Comparison of ENCODE assay signal across 8 cellular contexts in genomic region chr20:62301773-62302340, GRCh38. TPM values are rescaled to one million over a fixed set of nuclear protein-coding genes. Genes with fewer than 3 reads are reported as not detected.
DNase-seq lines count a peak whose midpoint lies in the region; ATAC-seq, FAIRE-seq and TF ChIP-seq lines count a peak whose summit lies in the region.

No MANE protein-coding gene starts in this region.

- TF ChIP-seq POLR2A in HepG2 (IDR thresholded peaks at IDR 0.05; ENCODE audit: insufficient read depth in 1 of 2, low read depth in 2 of 2, low read length in 2 of 2): peak; percentile 51 to 68; a peak in 3 of 4 replicates

- H3K79me2 ChIP-seq in HepG2 (ENCODE audit: insufficient read depth, low read length): peaks cover 32% of the 10 kb centered on the region

- TF ChIP-seq CTCF in AG10803 (conservative IDR thresholded peaks at IDR 0.05; ENCODE audit: low read length) (peak; percentile 91), HepG2 (CRISPR knock-in tag; IDR thresholded peaks at IDR 0.05) (peak; percentile 100)

- DNase-seq in AG10803 (ENCODE audit: low read depth) (peak; percentile 93), NCI-H69 (lab: John Stamatoyannopoulos, UW) (peak; percentile 89), HepG2 (ENCODE audit: low spot score) (peak; percentile 100)
- DNase-seq in activated CD4-positive, alpha-beta T cell treated with anti-CD3 and anti-CD28 coated beads, Interleukin-2, amount 50 U/mL, for 1 hour: peak; percentile 84
- peak; percentile 78 for DNase-seq in stimulated activated CD4-positive, alpha-beta T cell treated with anti-CD3 and anti-CD28 coated beads, Interleukin-2, amount 100 ng/mL, for 4 hours (ENCODE audit: low read depth)

- no peaks in the 10 kb centered on the region for H3K9me3 ChIP-seq in HepG2 (ENCODE audit: low read length)

- H3K36me3 Mint-ChIP-seq in dendritic cell treated with granulocyte-macrophage colony-stimulating factor and Interleukin-4, amounts not matched to agents 40 ng/mL and 50 ng/mL, for 4 days (ENCODE audit: low read depth): peaks cover 67% of the 10 kb centered on the region

- peak overlapping the region; percentile 78 for H3K4me3 ChIP-seq in AG10803 (ENCODE audit: low read length)
- peak overlapping the region; percentile 74 to 93 (median 85) for H3K4me3 ChIP-seq in HepG2 (replicated peaks in 1 of 3; ENCODE audit: insufficient read depth in 1 of 3, low read depth in 2 of 3, low read length in 3 of 3)

- H3K9me3 Mint-ChIP-seq in dendritic cell treated with granulocyte-macrophage colony-stimulating factor and Interleukin-4, amounts not matched to agents 40 ng/mL and 50 ng/mL, for 4 days: no peaks in the 10 kb centered on the region

- peaks cover 11 to 25% of the 10 kb centered on the region in 2 experiments for H3K36me3 ChIP-seq in HepG2 (replicated peaks in 1 of 2; ENCODE audit: control insufficient read depth in 1 of 2, insufficient read depth in 2 of 2, low read length in 2 of 2)

- BruUV-seq in HepG2 (replicated peaks; lab: Mats Ljungman, UMichigan): no TSS peak

- CTCF ChIA-PET in HepG2 (lab: Yijun Ruan, JAX; ENCODE audit: low intra/inter-chr PET ratio, low total read pairs): interaction anchor here (1.3 to 6.1 kb wide), 7 partner anchors 67 to 195 kb away, joined by 4 to 73 read pairs (median 11); partner anchors contain the start of gene RPS21

- POLR2A ChIA-PET in HepG2 (lab: Yijun Ruan, JAX): interaction anchor here (0.7 to 8.3 kb wide), 9 partner anchors 66 to 110 kb away, joined by 3 to 187 read pairs (median 7); partner anchors contain the start of genes LAMA5 and RPS21

- H3K4me3 Mint-ChIP-seq in dendritic cell treated with granulocyte-macrophage colony-stimulating factor and Interleukin-4, amounts not matched to agents 40 ng/mL and 50 ng/mL, for 4 days: peak overlapping the region; percentile 92

- FAIRE-seq in HepG2 (lab: Jason Lieb, UNC): peak; percentile 88

- H3K4me1 Mint-ChIP-seq in dendritic cell treated with granulocyte-macrophage colony-stimulating factor and Interleukin-4, amounts not matched to agents 40 ng/mL and 50 ng/mL, for 4 days (ENCODE audit: low read depth): peaks cover 38% of the 10 kb centered on the region

- H3K9ac ChIP-seq in HepG2 (ENCODE audit: insufficient read depth, low read depth, low read length): peak overlapping the region; percentile 89

- peak overlapping the region; percentile 99 for H3K27ac Mint-ChIP-seq in dendritic cell treated with granulocyte-macrophage colony-stimulating factor and Interleukin-4, amounts not matched to agents 40 ng/mL and 50 ng/mL, for 4 days

- intact Hi-C loops in dendritic cell treated with granulocyte-macrophage colony-stimulating factor and Interleukin-4, amounts not matched to agents 40 ng/mL and 50 ng/mL, for 4 days (cut with micrococcal nuclease): loop anchor here (1.0 to 5.0 kb wide), 5 partner anchors 65 to 490 kb away; partner anchors contain the start of genes MTG2 and OSBPL2
- intact Hi-C loops in HepG2 (cut with micrococcal nuclease; ENCODE audit: unreplicated experiment): loop anchor here (1.0 kb wide), 2 partner anchors 74 to 80 kb away; no protein-coding TSS in a partner anchor

- H4K20me1 ChIP-seq in HepG2 (ENCODE audit: insufficient read depth, low read length): peaks cover 25% of the 10 kb centered on the region

- H3K27ac ChIP-seq in HepG2 (ENCODE audit: extremely low read length, insufficient read depth, low read length): peak overlapping the region; percentile 97

- H2AFZ ChIP-seq in HepG2 (ENCODE audit: low read length): no peak overlapping the region

- peak overlapping the region; percentile 95 for H3K4me2 ChIP-seq in HepG2 (ENCODE audit: low read depth, low read length)

- in situ Hi-C loops in HepG2 (cut with HindIII; ENCODE audit: extremely low pct_ligation_motif_present, low pct_unique_long_range_greater_than_20kb): loop anchor here (5.0 kb wide), 1 partner anchor 65 kb away; the partner anchor contains the start of gene LAMA5

- no peaks in the 10 kb centered on the region for H3K27me3 Mint-ChIP-seq in dendritic cell treated with granulocyte-macrophage colony-stimulating factor and Interleukin-4, amounts not matched to agents 40 ng/mL and 50 ng/mL, for 4 days

- WGBS in HepG2 (ENCODE audit: low lambda C conversion rate): 3% methylated on average over 24 of the region's 24 CpGs

- H3K4me1 ChIP-seq in HepG2 (ENCODE audit: insufficient read depth, low read length): peaks cover 55% of the 10 kb centered on the region

- ATAC-seq in GM19324 (IDR thresholded peaks at IDR 0.05; ENCODE audit: low FRiP score, unreplicated experiment) (peak; percentile 18), HG03520 (IDR thresholded peaks at IDR 0.05; ENCODE audit: unreplicated experiment) (peak; percentile 31), HepG2 (peak; percentile 52)

- TF ChIP-seq EP300 in HepG2 (IDR thresholded peaks at IDR 0.05; ENCODE audit: low read depth in 2 of 2, low read length in 2 of 2) (peak; percentile 48 to 89; a peak in 3 of 4 replicates), HepG2 (CRISPR knock-in tag; IDR thresholded peaks at IDR 0.05; ENCODE audit: borderline replicate concordance) (peak; percentile 67; the same call in 1 of the 2 replicates)

- H3K27me3 ChIP-seq in HepG2 (ENCODE audit: control insufficient read depth in 1 of 2, insufficient read depth in 2 of 2, low read length in 2 of 2): no peaks in the 10 kb centered on the region; a peak in 1 of 5 replicates

- TF ChIP-seq RAD21 in HepG2 (CRISPR knock-in tag; IDR thresholded peaks at IDR 0.05): peak; percentile 99

TF ChIP-seq in HepG2, 621 proteins besides CTCF, POLR2A, EP300 and RAD21 (continues in another document):
- TF ChIP-seq ZNF20 (CRISPR knock-in tag; IDR thresholded peaks at IDR 0.05): no peak
- TF ChIP-seq, protein P1, sequence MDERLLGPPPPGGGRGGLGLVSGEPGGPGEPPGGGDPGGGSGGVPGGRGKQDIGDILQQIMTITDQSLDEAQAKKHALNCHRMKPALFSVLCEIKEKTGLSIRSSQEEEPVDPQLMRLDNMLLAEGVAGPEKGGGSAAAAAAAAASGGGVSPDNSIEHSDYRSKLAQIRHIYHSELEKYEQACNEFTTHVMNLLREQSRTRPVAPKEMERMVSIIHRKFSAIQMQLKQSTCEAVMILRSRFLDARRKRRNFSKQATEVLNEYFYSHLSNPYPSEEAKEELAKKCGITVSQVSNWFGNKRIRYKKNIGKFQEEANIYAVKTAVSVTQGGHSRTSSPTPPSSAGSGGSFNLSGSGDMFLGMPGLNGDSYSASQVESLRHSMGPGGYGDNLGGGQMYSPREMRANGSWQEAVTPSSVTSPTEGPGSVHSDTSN (CRISPR knock-in tag; IDR thresholded peaks at IDR 0.05): no peak
- peak; percentile 88; the same call in 1 of the 2 replicates for TF ChIP-seq TSC22D2 (CRISPR knock-in tag; IDR thresholded peaks at IDR 0.05; ENCODE audit: borderline replicate concordance)
- no peak; the same call in 1 of the 2 replicates for TF ChIP-seq ZNF224 (CRISPR knock-in tag; IDR thresholded peaks at IDR 0.05)
- peak; percentile 85 for TF ChIP-seq ZNF230 (CRISPR knock-in tag; IDR thresholded peaks at IDR 0.05)
- no peak for TF ChIP-seq SP1 (IDR thresholded peaks at IDR 0.05)
- peak; percentile 78 for TF ChIP-seq SP1 (CRISPR knock-in tag; IDR thresholded peaks at IDR 0.05)
- TF ChIP-seq ZNF841 (CRISPR knock-in tag; IDR thresholded peaks at IDR 0.05; ENCODE audit: borderline replicate concordance): no peak
- TF ChIP-seq XBP1 (CRISPR knock-in tag; IDR thresholded peaks at IDR 0.05): peak; percentile 59; the same call in 1 of the 2 replicates
- TF ChIP-seq, protein P2, sequence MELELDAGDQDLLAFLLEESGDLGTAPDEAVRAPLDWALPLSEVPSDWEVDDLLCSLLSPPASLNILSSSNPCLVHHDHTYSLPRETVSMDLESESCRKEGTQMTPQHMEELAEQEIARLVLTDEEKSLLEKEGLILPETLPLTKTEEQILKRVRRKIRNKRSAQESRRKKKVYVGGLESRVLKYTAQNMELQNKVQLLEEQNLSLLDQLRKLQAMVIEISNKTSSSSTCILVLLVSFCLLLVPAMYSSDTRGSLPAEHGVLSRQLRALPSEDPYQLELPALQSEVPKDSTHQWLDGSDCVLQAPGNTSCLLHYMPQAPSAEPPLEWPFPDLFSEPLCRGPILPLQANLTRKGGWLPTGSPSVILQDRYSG (CRISPR knock-in tag; IDR thresholded peaks at IDR 0.05): 0 out of 2 replicates have a peak, but pooled peaks have one; percentile 46
- no peak for TF ChIP-seq ZNF326 (CRISPR knock-in tag; IDR thresholded peaks at IDR 0.05; ENCODE audit: borderline replicate concordance)
- TF ChIP-seq SNAI1 (CRISPR knock-in tag; IDR thresholded peaks at IDR 0.05; ENCODE audit: borderline replicate concordance): no peak
- TF ChIP-seq PTBP1 (IDR thresholded peaks at IDR 0.05; ENCODE audit: low read depth, low read length, poor library complexity, severe bottlenecking): peak; percentile 73
- no peak for TF ChIP-seq SRY (CRISPR knock-in tag; IDR thresholded peaks at IDR 0.05)

RNA-seq across cellular contexts. Expression of gene ADRM1, which starts 0.9 kb away (rescaled TPM):
- total RNA-seq in HepG2 (2016; rRNA removed; fragmentation: Illumina TruSeq; extraction: Trizol): 143 and 154 TPM in 2 replicates
- total RNA-seq in HepG2 (2016; cell fraction: cytosol; rRNA removed; fragmentation: Illumina TruSeq; extraction: Trizol; ENCODE audit: low read depth): 51.6 and 53.2 TPM in 2 replicates
- total RNA-seq in HepG2 (2016; cell fraction: insoluble cytoplasmic fraction; rRNA removed; fragmentation: Illumina TruSeq; extraction: Trizol): 149 and 159 TPM in 2 replicates
- total RNA-seq in HepG2 (2016; cell fraction: membrane; rRNA removed; fragmentation: Illumina TruSeq; extraction: Trizol): 59.3 and 62.8 TPM in 2 replicates
- 76.2 and 86.5 TPM in 2 replicates for total RNA-seq in HepG2 (2016; cell fraction: nucleus; rRNA removed; fragmentation: Illumina TruSeq; extraction: Trizol)
- polyA plus RNA-seq in HepG2 (2011; rRNA removed): 92.9 and 106 TPM in 2 replicates
- 90.4 and 144 TPM in 2 replicates for polyA plus RNA-seq in HepG2 (2011; cell fraction: cytosol; rRNA removed)
- polyA plus RNA-seq in HepG2 (2011; cell fraction: nucleus; rRNA removed): 158 and 185 TPM in 2 replicates
- 62.1 and 86.3 TPM in 2 replicates for polyA plus RNA-seq in HepG2 (2012)
- polyA plus RNA-seq in HepG2 (2016; cell fraction: cytosol; fragmentation: Illumina TruSeq; extraction: Trizol; ENCODE audit: low read depth): 50.3 and 52.6 TPM in 2 replicates
- 185 and 189 TPM in 2 replicates for polyA plus RNA-seq in HepG2 (2016; cell fraction: insoluble cytoplasmic fraction; fragmentation: Illumina TruSeq; extraction: Trizol; ENCODE audit: low read depth)
- polyA plus RNA-seq in HepG2 (2016; cell fraction: membrane; fragmentation: Illumina TruSeq; extraction: Trizol; ENCODE audit: low read depth): 54.2 and 55.6 TPM in 2 replicates
- polyA plus RNA-seq in HepG2 (2016; cell fraction: nucleus; fragmentation: Illumina TruSeq; extraction: Trizol; ENCODE audit: insufficient read depth, low read depth): 165 and 171 TPM in 2 replicates
- 92.6 and 107 TPM in 2 replicates for polyA minus RNA-seq in HepG2 (2011; rRNA and poly(A)+ RNA removed; ENCODE audit: low replicate concordance)
- polyA minus RNA-seq in HepG2 (2011; cell fraction: cytosol; rRNA and poly(A)+ RNA removed): 50.7 and 55.0 TPM in 2 replicates
- 47.2 and 49.4 TPM in 2 replicates for polyA minus RNA-seq in HepG2 (2011; cell fraction: nucleus; rRNA and poly(A)+ RNA removed)

Comparison
In these comparisons a context has a peak if more than half of its experiments do, and no peak if none do; other contexts are left out.
1. Peak in every context shown above with its lines: DNase-seq, ATAC-seq, H3K4me3 ChIP-seq and H3K27ac ChIP-seq.